Comparison of ENCODE assay signal across 8 cellular contexts in genomic region chr7:66592597-66593146, GRCh38. TPM values are rescaled to one million over a fixed set of nuclear protein-coding genes. Genes with fewer than 3 reads are reported as not detected.
DNase-seq lines count a peak whose midpoint lies in the region; ATAC-seq, FAIRE-seq and TF ChIP-seq lines count a peak whose summit lies in the region.
"Not testable (repeated sequence)": the region's sequence is repeated elsewhere in the genome, so short reads cannot be mapped to it uniquely, and the experiment has no call there.

No MANE protein-coding gene starts in this region.

- peak overlapping the region; percentile 32 for H3K18ac ChIP-seq in H1 (ENCODE audit: extremely low read depth, low read length)

- WGBS in H1 (ENCODE audit: extremely low coverage in 1 of 2, insufficient coverage in 1 of 2, insufficient read length in 1 of 2, insufficient replicate concordance in 2 of 2, low coverage in 1 of 2, low lambda C conversion rate in 2 of 2, missing lambda C conversion rate in 1 of 2), 2 experiments: 71% methylated on average over 3 of the region's 4 CpGs; no CpG with 5 or more reads in 1 of the 2 experiments
- WGBS in HepG2 (ENCODE audit: low lambda C conversion rate): 27% methylated on average over 4 of the region's 4 CpGs
- 24 to 25% (median 25%) methylated on average over 4 of the region's 4 CpGs for WGBS in psoas muscle, 3 donors

- H3K27ac ChIP-seq in 22Rv1: peak overlapping the region; percentile 88
- H3K27ac ChIP-seq in OCI-LY1 (ENCODE audit: low read depth, low read length, poor library complexity, severe bottlenecking): peak overlapping the region; percentile 44
- peak overlapping the region; percentile 89 for H3K27ac ChIP-seq in H1 (ENCODE audit: low read depth, low read length)
- H3K27ac ChIP-seq in HepG2 (ENCODE audit: extremely low read length, insufficient read depth, low read length): peak overlapping the region; percentile 79
- peak overlapping the region; percentile 95 for H3K27ac ChIP-seq in psoas muscle

- peak overlapping the region; percentile 93 for H2BK5ac ChIP-seq in H1 (ENCODE audit: low read depth, low read length)

- not testable (repeated sequence) for H4K20me1 ChIP-seq in OCI-LY1 (ENCODE audit: insufficient read depth, low read length); H1 (replicated peaks in 1 of 2; ENCODE audit: control insufficient read depth in 1 of 2, insufficient read depth in 2 of 2, low read length in 2 of 2)
- peaks cover 12% of the 10 kb centered on the region for H4K20me1 ChIP-seq in HepG2 (ENCODE audit: insufficient read depth, low read length)

- H3K9me3 ChIP-seq in OCI-LY1 (ENCODE audit: low read length); H1 (ENCODE audit: insufficient read depth in 2 of 2, low read depth in 1 of 2, low read length in 1 of 2); HepG2 (ENCODE audit: low read length); psoas muscle: not testable (repeated sequence)

- not testable (repeated sequence) for H3F3A ChIP-seq in OCI-LY1 (ENCODE audit: insufficient read depth, low read length)

- peaks cover 39% of the 10 kb centered on the region for H3K36me3 Mint-ChIP-seq in activated T-helper 17 cell treated with anti-CD3 and anti-CD28 coated beads, Interleukin-2, amount 50 U/mL, for 72 hours (ENCODE audit: low read depth)

- POLR2A ChIA-PET in H1 (lab: Charles Lee; ENCODE audit: partially characterized antibody): interaction anchor here (0.5 to 2.5 kb wide), 4 partner anchors 15 to 63 kb away, joined by 3 to 5 read pairs (median 3); no protein-coding TSS in a partner anchor
- POLR2A ChIA-PET in HepG2 (lab: Yijun Ruan, JAX): interaction anchor here (0.7 to 1.0 kb wide), 2 partner anchors 10 to 62 kb away, joined by 3 to 5 read pairs; no protein-coding TSS in a partner anchor

- 0 out of 2 replicates have a peak overlapping the region, but pooled peaks have one; percentile 50 for H2BK12ac ChIP-seq in H1 (ENCODE audit: low read depth, low read length)

- H2AK5ac ChIP-seq in H1 (ENCODE audit: low read depth, low read length): not testable (repeated sequence)

- H3K56ac ChIP-seq in H1 (replicated peaks; ENCODE audit: insufficient read length, low read depth, low read length): not testable (repeated sequence)

- H3K79me1 ChIP-seq in H1 (ENCODE audit: low read depth, low read length): not testable (repeated sequence)

- H3K23ac ChIP-seq in H1 (ENCODE audit: insufficient read length): not testable (repeated sequence)

- H3K4me3 Mint-ChIP-seq in activated T-helper 17 cell treated with anti-CD3 and anti-CD28 coated beads, Interleukin-2, amount 50 U/mL, for 72 hours: peak overlapping the region; percentile 89

- BruUV-seq in HepG2 (replicated peaks; lab: Mats Ljungman, UMichigan): TSS peak; percentile 95

- not testable (repeated sequence) for H3K27me3 Mint-ChIP-seq in activated T-helper 17 cell treated with anti-CD3 and anti-CD28 coated beads, Interleukin-2, amount 50 U/mL, for 72 hours

- H3K4me3 ChIP-seq in OCI-LY1 (ENCODE audit: low read depth, low read length, poor library complexity, severe bottlenecking) (peak overlapping the region; percentile 76), H1 (ENCODE audit: extremely low read depth in 1 of 4, insufficient read depth in 2 of 4, low read depth in 3 of 4, low read length in 4 of 4) (peak overlapping the region in 2 of 4 experiments; percentile 56 to 87; a peak in 4 of 8 replicates), HepG2 (replicated peaks in 1 of 3; ENCODE audit: insufficient read depth in 1 of 3, low read depth in 2 of 3, low read length in 3 of 3) (peak overlapping the region; percentile 90 to 98 (median 98); a peak in 5 of 6 replicates), psoas muscle (peak overlapping the region; percentile 82)

- H3K4me1 ChIP-seq in OCI-LY1 (ENCODE audit: insufficient read depth, low read length, severe bottlenecking) (peaks cover 37% of the 10 kb centered on the region), HepG2 (ENCODE audit: insufficient read depth, low read length) (peaks cover 54% of the 10 kb centered on the region), psoas muscle (peaks cover 30% of the 10 kb centered on the region)
- not testable (repeated sequence) for H3K4me1 ChIP-seq in H1 (replicated peaks in 1 of 4; ENCODE audit: control insufficient read depth in 3 of 4, insufficient read depth in 4 of 4, low read length in 3 of 4)

- not testable (repeated sequence) for DNase-seq in H1 (ENCODE audit: low read depth in 1 of 2, low spot score in 2 of 2); HepG2 (ENCODE audit: low spot score); psoas muscle

- peaks cover 27% of the 10 kb centered on the region for H3K4me1 Mint-ChIP-seq in activated T-helper 17 cell treated with anti-CD3 and anti-CD28 coated beads, Interleukin-2, amount 50 U/mL, for 72 hours

- H4K8ac ChIP-seq in H1 (ENCODE audit: extremely low read depth, insufficient read depth, low read length): not testable (repeated sequence)

- H3K27ac Mint-ChIP-seq in activated T-helper 17 cell treated with anti-CD3 and anti-CD28 coated beads, Interleukin-2, amount 50 U/mL, for 72 hours: peak overlapping the region; percentile 98

- TF ChIP-seq RAD21 in H1 (IDR thresholded peaks at IDR 0.05 in 1 of 2, conservative IDR thresholded peaks at IDR 0.05 in 1 of 2; ENCODE audit: low read depth in 2 of 2, low read length in 2 of 2); HepG2 (CRISPR knock-in tag; IDR thresholded peaks at IDR 0.05): not testable (repeated sequence)

- H3K9me2 ChIP-seq in OCI-LY1 (ENCODE audit: low read depth, low read length): not testable (repeated sequence)

- not testable (repeated sequence) for FAIRE-seq in H1 (lab: Jason Lieb, UNC); HepG2 (lab: Jason Lieb, UNC)

- not testable (repeated sequence) for H3K9me3 Mint-ChIP-seq in activated T-helper 17 cell treated with anti-CD3 and anti-CD28 coated beads, Interleukin-2, amount 50 U/mL, for 72 hours

- TF ChIP-seq POLR2A in H1 (IDR thresholded peaks at IDR 0.05; ENCODE audit: control extremely low read depth in 1 of 2, low read depth in 2 of 2, low read length in 2 of 2); HepG2 (IDR thresholded peaks at IDR 0.05; ENCODE audit: insufficient read depth in 1 of 2, low read depth in 2 of 2, low read length in 2 of 2): not testable (repeated sequence)

- H2BK20ac ChIP-seq in H1 (ENCODE audit: low read length): 0 out of 2 replicates have a peak overlapping the region, but pooled peaks have one; percentile 67

- in situ Hi-C loops in HepG2 (cut with HindIII; ENCODE audit: extremely low pct_ligation_motif_present, low pct_unique_long_range_greater_than_20kb): not testable (repeated sequence)

- CTCF ChIA-PET in H1 (lab: Charles Lee; ENCODE audit: partially characterized antibody); HepG2 (lab: Yijun Ruan, JAX; ENCODE audit: low intra/inter-chr PET ratio, low total read pairs): not testable (repeated sequence)

- H3K23me2 ChIP-seq in H1 (ENCODE audit: low read depth, low read length): not testable (repeated sequence)

- H2AFZ ChIP-seq in OCI-LY1 (ENCODE audit: low read length): peak overlapping the region; percentile 36; the same call in 1 of the 2 replicates
- 0 out of 2 replicates have a peak overlapping the region, but pooled peaks have one; percentile 3 for H2AFZ ChIP-seq in H1 (ENCODE audit: low read length)
- not testable (repeated sequence) for H2AFZ ChIP-seq in HepG2 (ENCODE audit: low read length)

- intact Hi-C loops in HepG2 (cut with micrococcal nuclease; ENCODE audit: unreplicated experiment): loop anchor here (5.0 kb wide), 1 partner anchor 35 kb away; the partner anchor contains the start of gene KCTD7
- intact Hi-C loops in psoas muscle (cut with DNase I): loop anchor here in 1 of 2 donors (2.0 kb wide), 1 partner anchor 36 kb away; the partner anchor contains the start of gene KCTD7

- H3K9ac ChIP-seq in OCI-LY1 (ENCODE audit: low read length) (peak overlapping the region; percentile 76), H1 (replicated peaks in 1 of 4; ENCODE audit: extremely low read depth in 1 of 4, low read depth in 3 of 4, low read length in 3 of 4) (peak overlapping the region in 3 of 4 experiments; percentile 60 to 88 (median 82); a peak in 6 of 7 replicates), HepG2 (ENCODE audit: insufficient read depth, low read depth, low read length) (peak overlapping the region; percentile 94)

- not testable (repeated sequence) for TF ChIP-seq EP300 in H1 (IDR thresholded peaks at IDR 0.05; ENCODE audit: borderline replicate concordance in 1 of 2, low read depth in 2 of 2, low read length in 2 of 2); HepG2 (IDR thresholded peaks at IDR 0.05; ENCODE audit: low read depth in 2 of 2, low read length in 2 of 2); HepG2 (CRISPR knock-in tag; IDR thresholded peaks at IDR 0.05; ENCODE audit: borderline replicate concordance)

- ATAC-seq in GM18909 (IDR thresholded peaks at IDR 0.05; ENCODE audit: poor library complexity, unreplicated experiment) (peak; percentile 18), HG02840 (IDR thresholded peaks at IDR 0.05; ENCODE audit: low FRiP score, unreplicated experiment) (peak; percentile 7), HepG2 (peak; percentile 9)
- peak; percentile 32 for ATAC-seq in activated T-helper 17 cell treated with anti-CD3 and anti-CD28 coated beads, Interleukin-2, amount 50 U/mL, for 72 hours (replicated peaks)
- not testable (repeated sequence) for ATAC-seq in psoas muscle

- not testable (repeated sequence) for H2BK120ac ChIP-seq in H1 (replicated peaks; ENCODE audit: low read depth, low read length)

- H3K79me2 ChIP-seq in OCI-LY1 (ENCODE audit: insufficient read depth, low read length) (peaks cover 48% of the 10 kb centered on the region), H1 (ENCODE audit: control insufficient read depth in 1 of 2, insufficient read depth in 2 of 2, low read length in 2 of 2) (peaks cover 20 to 44% of the 10 kb centered on the region in 2 experiments), HepG2 (ENCODE audit: insufficient read depth, low read length) (peaks cover 42% of the 10 kb centered on the region)

- not testable (repeated sequence) for H3K36me3 ChIP-seq in OCI-LY1 (ENCODE audit: insufficient read depth, low read length); H1 (ENCODE audit: control insufficient read depth in 2 of 4, insufficient read depth in 4 of 4, low read length in 3 of 4); HepG2 (replicated peaks in 1 of 2; ENCODE audit: control insufficient read depth in 1 of 2, insufficient read depth in 2 of 2, low read length in 2 of 2); psoas muscle (ENCODE audit: insufficient read depth in 1 of 2, low read depth in 1 of 2)

- not testable (repeated sequence) for H3K4ac ChIP-seq in H1 (replicated peaks; ENCODE audit: insufficient read length, low read depth, low read length)

- H2BK15ac ChIP-seq in H1 (ENCODE audit: low read length): not testable (repeated sequence)

- H4K91ac ChIP-seq in H1 (replicated peaks; ENCODE audit: insufficient read length, low read length): peak overlapping the region; percentile 3

- TF ChIP-seq CTCF in 22Rv1 (IDR thresholded peaks at IDR 0.05); OCI-LY1 (IDR thresholded peaks at IDR 0.05; ENCODE audit: low read length); H1 (IDR thresholded peaks at IDR 0.05; ENCODE audit: control extremely low read depth in 1 of 3, insufficient read depth in 1 of 3, low read depth in 1 of 3, low read length in 3 of 3); HepG2 (CRISPR knock-in tag; IDR thresholded peaks at IDR 0.05); psoas muscle (IDR thresholded peaks at IDR 0.05): not testable (repeated sequence)

- H3K27me3 ChIP-seq in OCI-LY1 (ENCODE audit: insufficient read depth, low read length); H1 (replicated peaks in 1 of 4; ENCODE audit: control insufficient read depth in 3 of 4, extremely low read depth in 1 of 4, insufficient read depth in 3 of 4, low read length in 3 of 4); HepG2 (ENCODE audit: control insufficient read depth in 1 of 2, insufficient read depth in 2 of 2, low read length in 2 of 2); psoas muscle (ENCODE audit: insufficient read depth in 3 of 3, low read length in 2 of 3): not testable (repeated sequence)

- not testable (repeated sequence) for H4K5ac ChIP-seq in H1 (ENCODE audit: insufficient read length, low read depth, low read length)

- H3K14ac ChIP-seq in H1 (ENCODE audit: insufficient read length): not testable (repeated sequence)

- H3K4me2 ChIP-seq in OCI-LY1 (ENCODE audit: low read length): peak overlapping the region; percentile 64
- H3K4me2 ChIP-seq in H1 (ENCODE audit: insufficient read depth in 1 of 2, low read depth in 2 of 2, low read length in 2 of 2): peak overlapping the region; percentile 43 to 80
- H3K4me2 ChIP-seq in HepG2 (ENCODE audit: low read depth, low read length): peak overlapping the region; percentile 82

RNA-seq across cellular contexts. Expression of gene KCTD7, which starts 36.0 kb away (rescaled TPM):
- 10 to 100 TPM; 14.7 to 15.5 TPM for total RNA-seq in activated T-helper 17 cell treated with anti-CD3 and anti-CD28 coated beads, Interleukin-2, amount 50 U/mL, for 72 hours
- 7.7 and 8.6 TPM in 2 replicates for total RNA-seq in H1 (2021; fragmentation: NEBNext Ultra II Directional; extraction: Animal tissue kit (Norgen Biotek cat#: 25700))
- 11.9 and 20.9 TPM in 2 replicates for polyA plus RNA-seq in H1 (2011; rRNA removed)
- 15.6 TPM for polyA plus RNA-seq in H1 (2011; cell fraction: cytosol; rRNA removed)
- 27.3 TPM for polyA plus RNA-seq in H1 (2011; cell fraction: nucleus; rRNA removed)
- 5.4 to 7.5 TPM (median 6.9 TPM) in 4 replicates for polyA plus RNA-seq in H1 (2012, experiment 1 of 2)
- polyA plus RNA-seq in H1 (2012, experiment 2 of 2): 4.1 TPM
- 6.6 TPM for polyA plus RNA-seq in H1 (2013, experiment 1 of 2)
- polyA plus RNA-seq in H1 (2013, experiment 2 of 2): 6.0 TPM
- 12.0 and 16.0 TPM in 2 replicates for polyA minus RNA-seq in H1 (2011; rRNA and poly(A)+ RNA removed)
- polyA minus RNA-seq in H1 (2011; cell fraction: cytosol; rRNA and poly(A)+ RNA removed): 7.9 TPM
- polyA minus RNA-seq in H1 (2011; cell fraction: nucleus; rRNA and poly(A)+ RNA removed): 9.1 TPM
- total RNA-seq in HepG2 (2016; rRNA removed; fragmentation: Illumina TruSeq; extraction: Trizol): 7.3 and 7.7 TPM in 2 replicates
- 2.4 and 3.2 TPM in 2 replicates for total RNA-seq in HepG2 (2016; cell fraction: cytosol; rRNA removed; fragmentation: Illumina TruSeq; extraction: Trizol; ENCODE audit: low read depth)
- total RNA-seq in HepG2 (2016; cell fraction: insoluble cytoplasmic fraction; rRNA removed; fragmentation: Illumina TruSeq; extraction: Trizol): 7.3 and 7.8 TPM in 2 replicates
- total RNA-seq in HepG2 (2016; cell fraction: membrane; rRNA removed; fragmentation: Illumina TruSeq; extraction: Trizol): 6.7 and 7.6 TPM in 2 replicates
- 6.7 and 8.8 TPM in 2 replicates for total RNA-seq in HepG2 (2016; cell fraction: nucleus; rRNA removed; fragmentation: Illumina TruSeq; extraction: Trizol)
- 13.5 and 17.3 TPM in 2 replicates for polyA plus RNA-seq in HepG2 (2011; rRNA removed)
- polyA plus RNA-seq in HepG2 (2011; cell fraction: cytosol; rRNA removed): 10.1 and 11.5 TPM in 2 replicates
- 42.5 and 49.3 TPM in 2 replicates for polyA plus RNA-seq in HepG2 (2011; cell fraction: nucleus; rRNA removed)
- 7.8 and 8.2 TPM in 2 replicates for polyA plus RNA-seq in HepG2 (2012)
- polyA plus RNA-seq in HepG2 (2016; cell fraction: cytosol; fragmentation: Illumina TruSeq; extraction: Trizol; ENCODE audit: low read depth): 3.2 and 3.4 TPM in 2 replicates
- polyA plus RNA-seq in HepG2 (2016; cell fraction: insoluble cytoplasmic fraction; fragmentation: Illumina TruSeq; extraction: Trizol; ENCODE audit: low read depth): 7.2 and 8.3 TPM in 2 replicates
- 5.2 and 5.4 TPM in 2 replicates for polyA plus RNA-seq in HepG2 (2016; cell fraction: membrane; fragmentation: Illumina TruSeq; extraction: Trizol; ENCODE audit: low read depth)
- 13.1 and 16.6 TPM in 2 replicates for polyA plus RNA-seq in HepG2 (2016; cell fraction: nucleus; fragmentation: Illumina TruSeq; extraction: Trizol; ENCODE audit: insufficient read depth, low read depth)
- 18.1 and 37.2 TPM in 2 replicates for polyA minus RNA-seq in HepG2 (2011; rRNA and poly(A)+ RNA removed; ENCODE audit: low replicate concordance)
- polyA minus RNA-seq in HepG2 (2011; cell fraction: cytosol; rRNA and poly(A)+ RNA removed): 6.1 and 7.2 TPM in 2 replicates
- polyA minus RNA-seq in HepG2 (2011; cell fraction: nucleus; rRNA and poly(A)+ RNA removed): 15.7 and 20.1 TPM in 2 replicates
- 1 to 10 TPM; 2.6 to 7.8 (median 4.0) TPM for total RNA-seq in psoas muscle
- 1 to 10 TPM; 2.2 to 9.8 (median 8.4) TPM for polyA plus RNA-seq in psoas muscle

Comparison
In these comparisons a context has a peak if more than half of its experiments do, and no peak if none do; other contexts are left out.
1. H3K27ac ChIP-seq: peak in every context shown above with its lines; median percentile 95 in psoas muscle; 89 in H1; 88 in 22Rv1; 79 in HepG2; 44 in OCI-LY1.